In the genomic region with DNA sequence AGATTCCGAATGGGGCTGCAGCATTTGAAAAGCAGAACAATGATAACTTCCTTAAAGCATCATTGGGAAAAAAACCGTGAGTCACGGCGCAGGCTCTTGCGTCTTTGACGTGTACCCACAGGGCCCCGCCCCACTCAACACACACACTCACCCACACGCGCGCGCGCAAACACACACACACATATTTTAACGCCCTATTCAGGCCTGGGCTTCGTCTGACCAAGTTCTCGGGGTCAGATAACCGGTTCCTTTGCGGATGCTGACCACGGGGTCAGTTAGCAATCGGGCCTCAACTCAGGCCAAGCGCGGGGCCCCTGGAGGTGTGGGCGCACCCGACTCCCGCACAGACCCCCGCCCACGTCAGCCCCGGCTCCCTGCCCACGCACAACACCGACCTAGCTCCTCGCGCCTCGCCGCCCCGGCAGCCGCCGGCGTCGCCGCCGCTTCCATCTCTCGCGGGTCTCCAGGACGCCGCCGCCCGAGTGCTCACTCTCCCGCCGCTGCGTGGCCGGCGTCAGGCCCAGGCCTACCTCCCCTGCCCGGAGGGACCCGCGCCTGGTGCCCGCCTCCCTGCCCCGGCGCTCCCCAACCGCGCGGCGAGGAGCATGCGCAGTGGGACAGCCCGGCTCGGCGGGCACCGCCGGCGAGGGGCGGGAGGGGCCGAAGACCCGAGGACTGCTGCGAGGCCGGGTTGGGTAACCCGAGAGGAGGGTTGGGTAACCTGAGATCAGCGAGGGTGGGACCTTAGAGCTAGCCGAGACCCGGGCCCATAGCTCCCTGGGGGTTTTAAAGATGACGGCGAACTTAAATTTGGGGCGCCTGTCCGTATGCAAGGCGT, we compare ENCODE assay signal across 1 cellular context.
TF ChIP-seq lines count a peak whose summit lies in the region.

A gene (minus strand): TSS at position 609 of the 838 bp plus-strand sequence. CDS start 159 bp downstream, at position 450.

TF ChIP-seq in WTC11, 78 proteins besides CTCF, POLR2A, EP300 and RAD21 (continued from another document):
- TF ChIP-seq, protein P1, sequence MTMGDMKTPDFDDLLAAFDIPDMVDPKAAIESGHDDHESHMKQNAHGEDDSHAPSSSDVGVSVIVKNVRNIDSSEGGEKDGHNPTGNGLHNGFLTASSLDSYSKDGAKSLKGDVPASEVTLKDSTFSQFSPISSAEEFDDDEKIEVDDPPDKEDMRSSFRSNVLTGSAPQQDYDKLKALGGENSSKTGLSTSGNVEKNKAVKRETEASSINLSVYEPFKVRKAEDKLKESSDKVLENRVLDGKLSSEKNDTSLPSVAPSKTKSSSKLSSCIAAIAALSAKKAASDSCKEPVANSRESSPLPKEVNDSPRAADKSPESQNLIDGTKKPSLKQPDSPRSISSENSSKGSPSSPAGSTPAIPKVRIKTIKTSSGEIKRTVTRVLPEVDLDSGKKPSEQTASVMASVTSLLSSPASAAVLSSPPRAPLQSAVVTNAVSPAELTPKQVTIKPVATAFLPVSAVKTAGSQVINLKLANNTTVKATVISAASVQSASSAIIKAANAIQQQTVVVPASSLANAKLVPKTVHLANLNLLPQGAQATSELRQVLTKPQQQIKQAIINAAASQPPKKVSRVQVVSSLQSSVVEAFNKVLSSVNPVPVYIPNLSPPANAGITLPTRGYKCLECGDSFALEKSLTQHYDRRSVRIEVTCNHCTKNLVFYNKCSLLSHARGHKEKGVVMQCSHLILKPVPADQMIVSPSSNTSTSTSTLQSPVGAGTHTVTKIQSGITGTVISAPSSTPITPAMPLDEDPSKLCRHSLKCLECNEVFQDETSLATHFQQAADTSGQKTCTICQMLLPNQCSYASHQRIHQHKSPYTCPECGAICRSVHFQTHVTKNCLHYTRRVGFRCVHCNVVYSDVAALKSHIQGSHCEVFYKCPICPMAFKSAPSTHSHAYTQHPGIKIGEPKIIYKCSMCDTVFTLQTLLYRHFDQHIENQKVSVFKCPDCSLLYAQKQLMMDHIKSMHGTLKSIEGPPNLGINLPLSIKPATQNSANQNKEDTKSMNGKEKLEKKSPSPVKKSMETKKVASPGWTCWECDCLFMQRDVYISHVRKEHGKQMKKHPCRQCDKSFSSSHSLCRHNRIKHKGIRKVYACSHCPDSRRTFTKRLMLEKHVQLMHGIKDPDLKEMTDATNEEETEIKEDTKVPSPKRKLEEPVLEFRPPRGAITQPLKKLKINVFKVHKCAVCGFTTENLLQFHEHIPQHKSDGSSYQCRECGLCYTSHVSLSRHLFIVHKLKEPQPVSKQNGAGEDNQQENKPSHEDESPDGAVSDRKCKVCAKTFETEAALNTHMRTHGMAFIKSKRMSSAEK (CRISPR knock-in tag; IDR thresholded peaks at IDR 0.05; ENCODE audit: borderline replicate concordance) = no peak
- TF ChIP-seq NR3C1 (CRISPR knock-in tag; conservative IDR thresholded peaks at IDR 0.05; ENCODE audit: low read depth) = no peak
- TF ChIP-seq, protein P2, sequence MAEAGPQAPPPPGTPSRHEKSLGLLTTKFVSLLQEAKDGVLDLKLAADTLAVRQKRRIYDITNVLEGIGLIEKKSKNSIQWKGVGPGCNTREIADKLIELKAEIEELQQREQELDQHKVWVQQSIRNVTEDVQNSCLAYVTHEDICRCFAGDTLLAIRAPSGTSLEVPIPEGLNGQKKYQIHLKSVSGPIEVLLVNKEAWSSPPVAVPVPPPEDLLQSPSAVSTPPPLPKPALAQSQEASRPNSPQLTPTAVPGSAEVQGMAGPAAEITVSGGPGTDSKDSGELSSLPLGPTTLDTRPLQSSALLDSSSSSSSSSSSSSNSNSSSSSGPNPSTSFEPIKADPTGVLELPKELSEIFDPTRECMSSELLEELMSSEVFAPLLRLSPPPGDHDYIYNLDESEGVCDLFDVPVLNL (CRISPR knock-in tag; IDR thresholded peaks at IDR 0.05; ENCODE audit: borderline replicate concordance, low read depth) = 0 out of 2 replicates have a peak, but pooled peaks have one; percentile 37
- TF ChIP-seq IRF2 (CRISPR knock-in tag; IDR thresholded peaks at IDR 0.05; ENCODE audit: borderline replicate concordance, low read depth) = 0 out of 2 replicates have a peak, but pooled peaks have one; percentile 57
- TF ChIP-seq, protein P3, sequence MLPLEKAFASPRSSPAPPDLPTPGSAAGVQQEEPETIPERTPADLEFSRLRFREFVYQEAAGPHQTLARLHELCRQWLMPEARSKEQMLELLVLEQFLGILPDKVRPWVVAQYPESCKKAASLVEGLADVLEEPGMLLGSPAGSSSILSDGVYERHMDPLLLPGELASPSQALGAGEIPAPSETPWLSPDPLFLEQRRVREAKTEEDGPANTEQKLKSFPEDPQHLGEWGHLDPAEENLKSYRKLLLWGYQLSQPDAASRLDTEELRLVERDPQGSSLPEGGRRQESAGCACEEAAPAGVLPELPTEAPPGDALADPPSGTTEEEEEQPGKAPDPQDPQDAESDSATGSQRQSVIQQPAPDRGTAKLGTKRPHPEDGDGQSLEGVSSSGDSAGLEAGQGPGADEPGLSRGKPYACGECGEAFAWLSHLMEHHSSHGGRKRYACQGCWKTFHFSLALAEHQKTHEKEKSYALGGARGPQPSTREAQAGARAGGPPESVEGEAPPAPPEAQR (CRISPR knock-in tag; IDR thresholded peaks at IDR 0.05) = no peak
- TF ChIP-seq, protein P4, sequence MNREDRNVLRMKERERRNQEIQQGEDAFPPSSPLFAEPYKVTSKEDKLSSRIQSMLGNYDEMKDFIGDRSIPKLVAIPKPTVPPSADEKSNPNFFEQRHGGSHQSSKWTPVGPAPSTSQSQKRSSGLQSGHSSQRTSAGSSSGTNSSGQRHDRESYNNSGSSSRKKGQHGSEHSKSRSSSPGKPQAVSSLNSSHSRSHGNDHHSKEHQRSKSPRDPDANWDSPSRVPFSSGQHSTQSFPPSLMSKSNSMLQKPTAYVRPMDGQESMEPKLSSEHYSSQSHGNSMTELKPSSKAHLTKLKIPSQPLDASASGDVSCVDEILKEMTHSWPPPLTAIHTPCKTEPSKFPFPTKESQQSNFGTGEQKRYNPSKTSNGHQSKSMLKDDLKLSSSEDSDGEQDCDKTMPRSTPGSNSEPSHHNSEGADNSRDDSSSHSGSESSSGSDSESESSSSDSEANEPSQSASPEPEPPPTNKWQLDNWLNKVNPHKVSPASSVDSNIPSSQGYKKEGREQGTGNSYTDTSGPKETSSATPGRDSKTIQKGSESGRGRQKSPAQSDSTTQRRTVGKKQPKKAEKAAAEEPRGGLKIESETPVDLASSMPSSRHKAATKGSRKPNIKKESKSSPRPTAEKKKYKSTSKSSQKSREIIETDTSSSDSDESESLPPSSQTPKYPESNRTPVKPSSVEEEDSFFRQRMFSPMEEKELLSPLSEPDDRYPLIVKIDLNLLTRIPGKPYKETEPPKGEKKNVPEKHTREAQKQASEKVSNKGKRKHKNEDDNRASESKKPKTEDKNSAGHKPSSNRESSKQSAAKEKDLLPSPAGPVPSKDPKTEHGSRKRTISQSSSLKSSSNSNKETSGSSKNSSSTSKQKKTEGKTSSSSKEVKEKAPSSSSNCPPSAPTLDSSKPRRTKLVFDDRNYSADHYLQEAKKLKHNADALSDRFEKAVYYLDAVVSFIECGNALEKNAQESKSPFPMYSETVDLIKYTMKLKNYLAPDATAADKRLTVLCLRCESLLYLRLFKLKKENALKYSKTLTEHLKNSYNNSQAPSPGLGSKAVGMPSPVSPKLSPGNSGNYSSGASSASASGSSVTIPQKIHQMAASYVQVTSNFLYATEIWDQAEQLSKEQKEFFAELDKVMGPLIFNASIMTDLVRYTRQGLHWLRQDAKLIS (CRISPR knock-in tag; IDR thresholded peaks at IDR 0.05; ENCODE audit: borderline replicate concordance) = no peak
- no peak for TF ChIP-seq MXD4 (CRISPR knock-in tag; IDR thresholded peaks at IDR 0.05; ENCODE audit: borderline replicate concordance)
- TF ChIP-seq, protein P5, sequence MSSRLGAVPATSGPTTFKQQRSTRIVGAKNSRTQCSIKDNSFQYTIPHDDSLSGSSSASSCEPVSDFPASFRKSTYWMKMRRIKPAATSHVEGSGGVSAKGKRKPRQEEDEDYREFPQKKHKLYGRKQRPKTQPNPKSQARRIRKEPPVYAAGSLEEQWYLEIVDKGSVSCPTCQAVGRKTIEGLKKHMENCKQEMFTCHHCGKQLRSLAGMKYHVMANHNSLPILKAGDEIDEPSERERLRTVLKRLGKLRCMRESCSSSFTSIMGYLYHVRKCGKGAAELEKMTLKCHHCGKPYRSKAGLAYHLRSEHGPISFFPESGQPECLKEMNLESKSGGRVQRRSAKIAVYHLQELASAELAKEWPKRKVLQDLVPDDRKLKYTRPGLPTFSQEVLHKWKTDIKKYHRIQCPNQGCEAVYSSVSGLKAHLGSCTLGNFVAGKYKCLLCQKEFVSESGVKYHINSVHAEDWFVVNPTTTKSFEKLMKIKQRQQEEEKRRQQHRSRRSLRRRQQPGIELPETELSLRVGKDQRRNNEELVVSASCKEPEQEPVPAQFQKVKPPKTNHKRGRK (CRISPR knock-in tag; IDR thresholded peaks at IDR 0.05; ENCODE audit: borderline replicate concordance) = no peak
- 0 out of 2 replicates have a peak, but pooled peaks have one; percentile 41 for TF ChIP-seq ZNF263 (CRISPR knock-in tag; IDR thresholded peaks at IDR 0.05; ENCODE audit: low read depth)
- no peak for TF ChIP-seq ZNF416 (CRISPR knock-in tag; IDR thresholded peaks at IDR 0.05)
- TF ChIP-seq, protein P6, sequence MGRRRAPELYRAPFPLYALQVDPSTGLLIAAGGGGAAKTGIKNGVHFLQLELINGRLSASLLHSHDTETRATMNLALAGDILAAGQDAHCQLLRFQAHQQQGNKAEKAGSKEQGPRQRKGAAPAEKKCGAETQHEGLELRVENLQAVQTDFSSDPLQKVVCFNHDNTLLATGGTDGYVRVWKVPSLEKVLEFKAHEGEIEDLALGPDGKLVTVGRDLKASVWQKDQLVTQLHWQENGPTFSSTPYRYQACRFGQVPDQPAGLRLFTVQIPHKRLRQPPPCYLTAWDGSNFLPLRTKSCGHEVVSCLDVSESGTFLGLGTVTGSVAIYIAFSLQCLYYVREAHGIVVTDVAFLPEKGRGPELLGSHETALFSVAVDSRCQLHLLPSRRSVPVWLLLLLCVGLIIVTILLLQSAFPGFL (CRISPR knock-in tag; IDR thresholded peaks at IDR 0.05; ENCODE audit: borderline replicate concordance) = no peak
- no peak; the same call in 1 of the 2 replicates for TF ChIP-seq ELF4 (CRISPR knock-in tag; IDR thresholded peaks at IDR 0.05; ENCODE audit: low read depth)
- TF ChIP-seq SMAD4 (CRISPR knock-in tag; IDR thresholded peaks at IDR 0.05) = 0 out of 2 replicates have a peak, but pooled peaks have one; percentile 24
- 0 out of 2 replicates have a peak, but pooled peaks have one; percentile 47 for TF ChIP-seq ZNF317 (CRISPR knock-in tag; IDR thresholded peaks at IDR 0.05; ENCODE audit: borderline replicate concordance, low read depth)
- TF ChIP-seq, protein P7, sequence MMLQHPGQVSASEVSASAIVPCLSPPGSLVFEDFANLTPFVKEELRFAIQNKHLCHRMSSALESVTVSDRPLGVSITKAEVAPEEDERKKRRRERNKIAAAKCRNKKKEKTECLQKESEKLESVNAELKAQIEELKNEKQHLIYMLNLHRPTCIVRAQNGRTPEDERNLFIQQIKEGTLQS (CRISPR knock-in tag; conservative IDR thresholded peaks at IDR 0.05) = 0 out of 2 replicates have a peak, but pooled peaks have one; percentile 11
- TF ChIP-seq, protein P8, sequence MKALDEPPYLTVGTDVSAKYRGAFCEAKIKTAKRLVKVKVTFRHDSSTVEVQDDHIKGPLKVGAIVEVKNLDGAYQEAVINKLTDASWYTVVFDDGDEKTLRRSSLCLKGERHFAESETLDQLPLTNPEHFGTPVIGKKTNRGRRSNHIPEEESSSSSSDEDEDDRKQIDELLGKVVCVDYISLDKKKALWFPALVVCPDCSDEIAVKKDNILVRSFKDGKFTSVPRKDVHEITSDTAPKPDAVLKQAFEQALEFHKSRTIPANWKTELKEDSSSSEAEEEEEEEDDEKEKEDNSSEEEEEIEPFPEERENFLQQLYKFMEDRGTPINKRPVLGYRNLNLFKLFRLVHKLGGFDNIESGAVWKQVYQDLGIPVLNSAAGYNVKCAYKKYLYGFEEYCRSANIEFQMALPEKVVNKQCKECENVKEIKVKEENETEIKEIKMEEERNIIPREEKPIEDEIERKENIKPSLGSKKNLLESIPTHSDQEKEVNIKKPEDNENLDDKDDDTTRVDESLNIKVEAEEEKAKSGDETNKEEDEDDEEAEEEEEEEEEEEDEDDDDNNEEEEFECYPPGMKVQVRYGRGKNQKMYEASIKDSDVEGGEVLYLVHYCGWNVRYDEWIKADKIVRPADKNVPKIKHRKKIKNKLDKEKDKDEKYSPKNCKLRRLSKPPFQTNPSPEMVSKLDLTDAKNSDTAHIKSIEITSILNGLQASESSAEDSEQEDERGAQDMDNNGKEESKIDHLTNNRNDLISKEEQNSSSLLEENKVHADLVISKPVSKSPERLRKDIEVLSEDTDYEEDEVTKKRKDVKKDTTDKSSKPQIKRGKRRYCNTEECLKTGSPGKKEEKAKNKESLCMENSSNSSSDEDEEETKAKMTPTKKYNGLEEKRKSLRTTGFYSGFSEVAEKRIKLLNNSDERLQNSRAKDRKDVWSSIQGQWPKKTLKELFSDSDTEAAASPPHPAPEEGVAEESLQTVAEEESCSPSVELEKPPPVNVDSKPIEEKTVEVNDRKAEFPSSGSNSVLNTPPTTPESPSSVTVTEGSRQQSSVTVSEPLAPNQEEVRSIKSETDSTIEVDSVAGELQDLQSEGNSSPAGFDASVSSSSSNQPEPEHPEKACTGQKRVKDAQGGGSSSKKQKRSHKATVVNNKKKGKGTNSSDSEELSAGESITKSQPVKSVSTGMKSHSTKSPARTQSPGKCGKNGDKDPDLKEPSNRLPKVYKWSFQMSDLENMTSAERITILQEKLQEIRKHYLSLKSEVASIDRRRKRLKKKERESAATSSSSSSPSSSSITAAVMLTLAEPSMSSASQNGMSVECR (CRISPR knock-in tag; IDR thresholded peaks at IDR 0.05; ENCODE audit: borderline replicate concordance) = peak; percentile 93
- TF ChIP-seq GTF2I (CRISPR knock-in tag; conservative IDR thresholded peaks at IDR 0.05) = no peak
- TF ChIP-seq, protein P9, sequence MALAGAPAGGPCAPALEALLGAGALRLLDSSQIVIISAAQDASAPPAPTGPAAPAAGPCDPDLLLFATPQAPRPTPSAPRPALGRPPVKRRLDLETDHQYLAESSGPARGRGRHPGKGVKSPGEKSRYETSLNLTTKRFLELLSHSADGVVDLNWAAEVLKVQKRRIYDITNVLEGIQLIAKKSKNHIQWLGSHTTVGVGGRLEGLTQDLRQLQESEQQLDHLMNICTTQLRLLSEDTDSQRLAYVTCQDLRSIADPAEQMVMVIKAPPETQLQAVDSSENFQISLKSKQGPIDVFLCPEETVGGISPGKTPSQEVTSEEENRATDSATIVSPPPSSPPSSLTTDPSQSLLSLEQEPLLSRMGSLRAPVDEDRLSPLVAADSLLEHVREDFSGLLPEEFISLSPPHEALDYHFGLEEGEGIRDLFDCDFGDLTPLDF (CRISPR knock-in tag; IDR thresholded peaks at IDR 0.05) = peak; percentile 70; the same call in 1 of the 2 replicates
- no peak for TF ChIP-seq GRHL2 (CRISPR knock-in tag; IDR thresholded peaks at IDR 0.05; ENCODE audit: insufficient replicate concordance, severe bottlenecking)
- TF ChIP-seq GABPB1 (CRISPR knock-in tag; IDR thresholded peaks at IDR 0.05) = peak; percentile 71
- peak; percentile 66; the same call in 1 of the 2 replicates for TF ChIP-seq SP1 (CRISPR knock-in tag; conservative IDR thresholded peaks at IDR 0.05)
- 0 out of 2 replicates have a peak, but pooled peaks have one; percentile 64 for TF ChIP-seq ESRRA (CRISPR knock-in tag; IDR thresholded peaks at IDR 0.05; ENCODE audit: borderline replicate concordance)
- TF ChIP-seq, protein P10, sequence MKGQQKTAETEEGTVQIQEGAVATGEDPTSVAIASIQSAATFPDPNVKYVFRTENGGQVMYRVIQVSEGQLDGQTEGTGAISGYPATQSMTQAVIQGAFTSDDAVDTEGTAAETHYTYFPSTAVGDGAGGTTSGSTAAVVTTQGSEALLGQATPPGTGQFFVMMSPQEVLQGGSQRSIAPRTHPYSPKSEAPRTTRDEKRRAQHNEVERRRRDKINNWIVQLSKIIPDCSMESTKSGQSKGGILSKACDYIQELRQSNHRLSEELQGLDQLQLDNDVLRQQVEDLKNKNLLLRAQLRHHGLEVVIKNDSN (CRISPR knock-in tag; IDR thresholded peaks at IDR 0.05) = peak; percentile 30
